ENCODE assay signal across 33 cellular contexts in genomic region chrY:2984491-2984890, GRCh38. TPM values are rescaled to one million over a fixed set of nuclear protein-coding genes. Genes with fewer than 3 reads are reported as not detected.
"Had no signal": no experiment of that assay in that cellular context is flagged by ENCODE, and none has a peak within 500 bp of the region (broad histone marks: within the 10 kb centered on the region; RNA-seq: fewer than 3 reads in every experiment).

No MANE protein-coding gene starts in this region.

- H3K4me1 ChIP-seq: esophagus squamous epithelium, gastrocnemius medialis, heart left ventricle had no signal

- H3K27ac Mint-ChIP-seq: activated CD4-positive, alpha-beta memory T cell treated with anti-CD3 and anti-CD28 coated beads, Interleukin-2, amount 10 ng/mL, durations not matched to agents 7 days and 5 days; activated CD4-positive, alpha-beta T cell treated with anti-CD3 and anti-CD28 coated beads, Interleukin-2, amount 10 ng/mL, durations not matched to agents 7 days and 5 days; activated naive CD8-positive, alpha-beta T cell; activated T-cell treated with anti-CD3 and anti-CD28 coated beads, Interleukin-2, amount 50 U/mL, for 24 hours; activated T-cell treated with anti-CD3 and anti-CD28 coated beads, Interleukin-2, amount 50 U/mL, for 72 hours; dendritic cell treated with granulocyte-macrophage colony-stimulating factor and Interleukin-4, amounts not matched to agents 40 ng/mL and 50 ng/mL, for 4 days; WTC11 had no signal

- H3K4me3 ChIP-seq: coronary artery, dorsolateral prefrontal cortex, esophagus squamous epithelium, gastrocnemius medialis, heart left ventricle had no signal

- DNase-seq: activated CD4-positive, alpha-beta memory T cell treated with anti-CD3 and anti-CD28 coated beads, Interleukin-2, amount 10 ng/mL, durations not matched to agents 7 days and 5 days; activated CD4-positive, alpha-beta T cell treated with anti-CD3 and anti-CD28 coated beads for 1 hour; activated CD4-positive, alpha-beta T cell treated with anti-CD3 and anti-CD28 coated beads for 4 hours; activated CD4-positive, alpha-beta T cell treated with anti-CD3 and anti-CD28 coated beads, Interleukin-2, amount 10 ng/mL, durations not matched to agents 7 days and 5 days; activated CD4-positive, alpha-beta T cell treated with anti-CD3 and anti-CD28 coated beads, Interleukin-2, amount 50 U/mL, for 4 hours; activated CD8-positive, alpha-beta memory T cell treated with anti-CD3 and anti-CD28 coated beads, Interleukin-2, amount 50 U/mL, for 48 hours; activated gamma-delta T cell; activated naive CD4-positive, alpha-beta T cell treated with anti-CD3 and anti-CD28 coated beads, Interleukin-2, amount 50 U/mL, for 16 hours; activated naive CD4-positive, alpha-beta T cell treated with Interleukin-2 at 50 U/mL for 16 hours; activated T-cell treated with anti-CD3 and anti-CD28 coated beads for 4 hours; activated T-cell treated with anti-CD3 and anti-CD28 coated beads, Interleukin-2, amount 50 U/mL, for 24 hours; activated T-cell treated with anti-CD3 and anti-CD28 coated beads, Interleukin-2, amount 50 U/mL, for 72 hours; amniotic stem cell; anterior cingulate cortex; brain microvascular endothelial cell; dorsolateral prefrontal cortex; effector memory CD4-positive, alpha-beta T cell; esophagus squamous epithelium; gastrocnemius medialis; glutamatergic neuron; heart left ventricle; T-helper 1 cell; T-helper 2 cell had no signal

- H3K27me3 ChIP-seq: brain microvascular endothelial cell, dorsolateral prefrontal cortex, esophagus squamous epithelium, gastrocnemius medialis, heart left ventricle had no signal

- H3K4me1 Mint-ChIP-seq: activated CD4-positive, alpha-beta memory T cell treated with anti-CD3 and anti-CD28 coated beads, Interleukin-2, amount 10 ng/mL, durations not matched to agents 7 days and 5 days; activated CD4-positive, alpha-beta T cell treated with anti-CD3 and anti-CD28 coated beads, Interleukin-2, amount 10 ng/mL, durations not matched to agents 7 days and 5 days; central memory CD8-positive, alpha-beta T cell had no signal

- H3K36me3 ChIP-seq: brain microvascular endothelial cell, gastrocnemius medialis had no signal

- ATAC-seq: activated T-cell treated with anti-CD3 and anti-CD28 coated beads, Interleukin-2, amount 50 U/mL, for 72 hours; heart left ventricle; WTC11 had no signal

- H3K9me3 ChIP-seq: esophagus squamous epithelium, gastrocnemius medialis, heart left ventricle had no signal

- H3K27me3 Mint-ChIP-seq: activated CD4-positive, alpha-beta memory T cell treated with anti-CD3 and anti-CD28 coated beads, Interleukin-2, amount 10 ng/mL, durations not matched to agents 7 days and 5 days; activated CD4-positive, alpha-beta T cell treated with anti-CD3 and anti-CD28 coated beads, Interleukin-2, amount 10 ng/mL, durations not matched to agents 7 days and 5 days; activated naive CD8-positive, alpha-beta T cell; activated T-cell treated with anti-CD3 and anti-CD28 coated beads, Interleukin-2, amount 50 U/mL, for 24 hours; central memory CD8-positive, alpha-beta T cell; dendritic cell treated with granulocyte-macrophage colony-stimulating factor and Interleukin-4, amounts not matched to agents 40 ng/mL and 50 ng/mL, for 4 days had no signal

- H3K4me3 Mint-ChIP-seq: activated CD4-positive, alpha-beta memory T cell treated with anti-CD3 and anti-CD28 coated beads, Interleukin-2, amount 10 ng/mL, durations not matched to agents 7 days and 5 days; activated CD4-positive, alpha-beta T cell treated with anti-CD3 and anti-CD28 coated beads, Interleukin-2, amount 10 ng/mL, durations not matched to agents 7 days and 5 days; activated naive CD8-positive, alpha-beta T cell; activated T-cell treated with anti-CD3 and anti-CD28 coated beads, Interleukin-2, amount 50 U/mL, for 24 hours; activated T-cell treated with anti-CD3 and anti-CD28 coated beads, Interleukin-2, amount 50 U/mL, for 72 hours; central memory CD8-positive, alpha-beta T cell; dendritic cell treated with granulocyte-macrophage colony-stimulating factor and Interleukin-4, amounts not matched to agents 40 ng/mL and 50 ng/mL, for 4 days; WTC11 had no signal

- H3K36me3 Mint-ChIP-seq: activated naive CD8-positive, alpha-beta T cell had no signal

- H3K27ac ChIP-seq: brain microvascular endothelial cell, coronary artery, dorsolateral prefrontal cortex, epithelial cell of prostate, esophagus squamous epithelium, gastrocnemius medialis, heart left ventricle, VCaP had no signal

- H3K9me3 Mint-ChIP-seq: activated CD4-positive, alpha-beta memory T cell treated with anti-CD3 and anti-CD28 coated beads, Interleukin-2, amount 10 ng/mL, durations not matched to agents 7 days and 5 days; activated CD4-positive, alpha-beta T cell treated with anti-CD3 and anti-CD28 coated beads, Interleukin-2, amount 10 ng/mL, durations not matched to agents 7 days and 5 days; activated T-cell treated with anti-CD3 and anti-CD28 coated beads, Interleukin-2, amount 50 U/mL, for 24 hours; activated T-cell treated with anti-CD3 and anti-CD28 coated beads, Interleukin-2, amount 50 U/mL, for 72 hours; central memory CD8-positive, alpha-beta T cell; dendritic cell treated with granulocyte-macrophage colony-stimulating factor and Interleukin-4, amounts not matched to agents 40 ng/mL and 50 ng/mL, for 4 days; WTC11 had no signal

RNA-seq across cellular contexts. Expression of gene ZFY, which starts 49.3 kb away (rescaled TPM):
- total RNA-seq: cardiac septum, cerebellum, fibroblast of lung had no signal
